Comparison of ENCODE assay signal across 15 cellular contexts in genomic region chr11:65356394-65356972, GRCh38. TPM values are rescaled to one million over a fixed set of nuclear protein-coding genes. Genes with fewer than 3 reads are reported as not detected.
DNase-seq lines count a peak whose midpoint lies in the region; ATAC-seq and TF ChIP-seq lines count a peak whose summit lies in the region.
"Had no signal": no experiment of that assay in that cellular context is flagged by ENCODE, and none has a peak within 500 bp of the region (broad histone marks: within the 10 kb centered on the region; RNA-seq: fewer than 3 reads in every experiment).

No MANE protein-coding gene starts in this region.

- peaks cover 16% of the 10 kb centered on the region for H3K36me3 Mint-ChIP-seq in GM23338 (ENCODE audit: low read depth)
- H3K36me3 Mint-ChIP-seq in natural killer cell treated with Interleukin-12 subunit alpha and Interleukin-12 subunit beta and Interleukin-15 and Interleukin-18, amount 100 ng/mL, for 72 hours: peaks cover 5% of the 10 kb centered on the region

- H3K36me3 ChIP-seq in BLaER1 (peaks cover 20% of the 10 kb centered on the region), GM23338 (ENCODE audit: insufficient read depth) (no peaks in the 10 kb centered on the region; the same call in 1 of the 2 replicates)

- H3F3A ChIP-seq in GM23338 (replicated peaks; ENCODE audit: low read depth): peaks cover 10% of the 10 kb centered on the region

- H3K27ac Mint-ChIP-seq in GM23338: no peak overlapping the region
- no peak overlapping the region for H3K27ac Mint-ChIP-seq in natural killer cell treated with Interleukin-12 subunit alpha and Interleukin-12 subunit beta and Interleukin-15 and Interleukin-18, amount 100 ng/mL, for 72 hours

- H3K9me2 ChIP-seq in GM23338 (ENCODE audit: insufficient read depth): no peaks in the 10 kb centered on the region

- no peak overlapping the region for H3K27ac ChIP-seq in BLaER1
- no peak overlapping the region for H3K27ac ChIP-seq in GM23338 (ENCODE audit: low read depth)
- H3K27ac ChIP-seq: C4-2B, esophagus squamous epithelium had no signal

- H4K20me1 ChIP-seq in BLaER1: peaks cover 22% of the 10 kb centered on the region
- no peaks in the 10 kb centered on the region for H4K20me1 ChIP-seq in GM23338 (replicated peaks; ENCODE audit: insufficient read depth)

- H3K4me1 ChIP-seq in BLaER1 (peaks cover 23% of the 10 kb centered on the region), GM23338 (ENCODE audit: insufficient read depth) (peaks cover 6% of the 10 kb centered on the region; the same call in 1 of the 2 replicates)

- no peaks in the 10 kb centered on the region for H3K79me2 ChIP-seq in GM23338 (replicated peaks; ENCODE audit: insufficient read depth)

- H3K27me3 ChIP-seq in BLaER1 (no peaks in the 10 kb centered on the region), GM23338 (ENCODE audit: insufficient read depth) (peaks cover 31% of the 10 kb centered on the region)

- H3K4me2 ChIP-seq in BLaER1: peak overlapping the region; percentile 95; the same call in 1 of the 2 replicates
- H3K4me2 ChIP-seq in GM23338: peak overlapping the region; percentile 99

- H3K4me3 ChIP-seq in BLaER1 (no peak overlapping the region), GM23338 (peak overlapping the region; percentile 92)
- H3K4me3 ChIP-seq: HAP-1 had no signal

- ATAC-seq in GM23338: no peak
- ATAC-seq in natural killer cell treated with Interleukin-12 subunit alpha and Interleukin-12 subunit beta and Interleukin-15 and Interleukin-18, amount 100 ng/mL, for 72 hours: no peak

- peak overlapping the region; percentile 98 for H2AFZ ChIP-seq in GM23338

- H3K9me3 ChIP-seq in BLaER1: no peaks in the 10 kb centered on the region
- H3K9me3 ChIP-seq: esophagus squamous epithelium, HAP-1 had no signal

- H3K4me1 Mint-ChIP-seq in GM23338: peaks cover 16% of the 10 kb centered on the region
- peaks cover 14 to 18% of the 10 kb centered on the region in 2 donors for H3K4me1 Mint-ChIP-seq in natural killer cell treated with Interleukin-12 subunit alpha and Interleukin-12 subunit beta and Interleukin-15 and Interleukin-18, amount 100 ng/mL, for 72 hours (ENCODE audit: low read depth in 2 of 2)

- peak overlapping the region; percentile 84; the same call in 2 of the 3 replicates for H3K4me3 Mint-ChIP-seq in GM23338
- peak overlapping the region; percentile 71 for H3K4me3 Mint-ChIP-seq in natural killer cell treated with Interleukin-12 subunit alpha and Interleukin-12 subunit beta and Interleukin-15 and Interleukin-18, amount 100 ng/mL, for 72 hours

- TF ChIP-seq CTCF in GM23338 (conservative IDR thresholded peaks at IDR 0.05; ENCODE audit: low read depth in 2 of 2): no peak

- DNase-seq in GM23338 (ENCODE audit: low spot score): no peak
- DNase-seq in cerebellar cortex (ENCODE audit: low spot score): peak; percentile 90
- DNase-seq in natural killer cell treated with Interleukin-12 subunit alpha and Interleukin-12 subunit beta and Interleukin-15 and Interleukin-18, amount 100 ng/mL, for 72 hours (ENCODE audit: low spot score): no peak
- DNase-seq in NCI-H2107 treated with DMSO at 0.1 percent for 48 hours (lab: John Stamatoyannopoulos, UW; ENCODE audit: unreplicated experiment): no peak
- no peak for DNase-seq in NCI-H1694 (lab: John Stamatoyannopoulos, UW)
- DNase-seq in kidney glomerular epithelial cell (lab: John Stamatoyannopoulos, UW): no peak
- no peak for DNase-seq in NCI-H2227 treated with DMSO at 0.1 percent for 48 hours (lab: John Stamatoyannopoulos, UW)
- DNase-seq: activated CD4-positive, alpha-beta T cell treated with anti-CD3 and anti-CD28 coated beads for 1 hour; activated naive CD4-positive, alpha-beta T cell; esophagus squamous epithelium; GDM1; NCI-H226 had no signal

- no peak overlapping the region for H3K9ac ChIP-seq in BLaER1

- H3K9me3 Mint-ChIP-seq in GM23338: no peaks in the 10 kb centered on the region
- no peaks in the 10 kb centered on the region for H3K9me3 Mint-ChIP-seq in natural killer cell treated with Interleukin-12 subunit alpha and Interleukin-12 subunit beta and Interleukin-15 and Interleukin-18, amount 100 ng/mL, for 72 hours

- peaks cover 37% of the 10 kb centered on the region for H3K27me3 Mint-ChIP-seq in GM23338 (ENCODE audit: insufficient read depth, low read depth, poor library complexity)
- no peaks in the 10 kb centered on the region for H3K27me3 Mint-ChIP-seq in natural killer cell treated with Interleukin-12 subunit alpha and Interleukin-12 subunit beta and Interleukin-15 and Interleukin-18, amount 100 ng/mL, for 72 hours

TF ChIP-seq in GM23338, 12 proteins besides CTCF, POLR2A, EP300 and RAD21 (continues in another document):
- TF ChIP-seq ZNF114 (CRISPR knock-in tag; IDR thresholded peaks at IDR 0.05) (no peak), EZH2phosphoT487 (IDR thresholded peaks at IDR 0.05; ENCODE audit: unreplicated experiment) (no peak), STAT1 (IDR thresholded peaks at IDR 0.05; ENCODE audit: unreplicated experiment) (no peak), NANOG (IDR thresholded peaks at IDR 0.05; ENCODE audit: borderline replicate concordance) (no peak)
- TF ChIP-seq, protein P1, sequence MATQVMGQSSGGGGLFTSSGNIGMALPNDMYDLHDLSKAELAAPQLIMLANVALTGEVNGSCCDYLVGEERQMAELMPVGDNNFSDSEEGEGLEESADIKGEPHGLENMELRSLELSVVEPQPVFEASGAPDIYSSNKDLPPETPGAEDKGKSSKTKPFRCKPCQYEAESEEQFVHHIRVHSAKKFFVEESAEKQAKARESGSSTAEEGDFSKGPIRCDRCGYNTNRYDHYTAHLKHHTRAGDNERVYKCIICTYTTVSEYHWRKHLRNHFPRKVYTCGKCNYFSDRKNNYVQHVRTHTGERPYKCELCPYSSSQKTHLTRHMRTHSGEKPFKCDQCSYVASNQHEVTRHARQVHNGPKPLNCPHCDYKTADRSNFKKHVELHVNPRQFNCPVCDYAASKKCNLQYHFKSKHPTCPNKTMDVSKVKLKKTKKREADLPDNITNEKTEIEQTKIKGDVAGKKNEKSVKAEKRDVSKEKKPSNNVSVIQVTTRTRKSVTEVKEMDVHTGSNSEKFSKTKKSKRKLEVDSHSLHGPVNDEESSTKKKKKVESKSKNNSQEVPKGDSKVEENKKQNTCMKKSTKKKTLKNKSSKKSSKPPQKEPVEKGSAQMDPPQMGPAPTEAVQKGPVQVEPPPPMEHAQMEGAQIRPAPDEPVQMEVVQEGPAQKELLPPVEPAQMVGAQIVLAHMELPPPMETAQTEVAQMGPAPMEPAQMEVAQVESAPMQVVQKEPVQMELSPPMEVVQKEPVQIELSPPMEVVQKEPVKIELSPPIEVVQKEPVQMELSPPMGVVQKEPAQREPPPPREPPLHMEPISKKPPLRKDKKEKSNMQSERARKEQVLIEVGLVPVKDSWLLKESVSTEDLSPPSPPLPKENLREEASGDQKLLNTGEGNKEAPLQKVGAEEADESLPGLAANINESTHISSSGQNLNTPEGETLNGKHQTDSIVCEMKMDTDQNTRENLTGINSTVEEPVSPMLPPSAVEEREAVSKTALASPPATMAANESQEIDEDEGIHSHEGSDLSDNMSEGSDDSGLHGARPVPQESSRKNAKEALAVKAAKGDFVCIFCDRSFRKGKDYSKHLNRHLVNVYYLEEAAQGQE (IDR thresholded peaks at IDR 0.05; ENCODE audit: unreplicated experiment): no peak
- TF ChIP-seq, protein P2, sequence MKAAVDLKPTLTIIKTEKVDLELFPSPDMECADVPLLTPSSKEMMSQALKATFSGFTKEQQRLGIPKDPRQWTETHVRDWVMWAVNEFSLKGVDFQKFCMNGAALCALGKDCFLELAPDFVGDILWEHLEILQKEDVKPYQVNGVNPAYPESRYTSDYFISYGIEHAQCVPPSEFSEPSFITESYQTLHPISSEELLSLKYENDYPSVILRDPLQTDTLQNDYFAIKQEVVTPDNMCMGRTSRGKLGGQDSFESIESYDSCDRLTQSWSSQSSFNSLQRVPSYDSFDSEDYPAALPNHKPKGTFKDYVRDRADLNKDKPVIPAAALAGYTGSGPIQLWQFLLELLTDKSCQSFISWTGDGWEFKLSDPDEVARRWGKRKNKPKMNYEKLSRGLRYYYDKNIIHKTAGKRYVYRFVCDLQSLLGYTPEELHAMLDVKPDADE (IDR thresholded peaks at IDR 0.05): no peak

RNA-seq across cellular contexts. Expression of gene TIGD3, which starts 1.9 kb away (rescaled TPM):
- total RNA-seq in GM23338 (2014; rRNA removed; shearing (Covaris generic)): 3.0 and 3.5 TPM in 2 replicates
- polyA plus RNA-seq in GM23338 (2016; fragmentation: Nextera tagmentation; extraction: Ambion mirVana): 1.2 and 1.5 TPM in 2 replicates
- total RNA-seq in natural killer cell treated with Interleukin-12 subunit alpha and Interleukin-12 subunit beta and Interleukin-15 and Interleukin-18, amount 100 ng/mL, for 72 hours: 1 to 10 TPM in 1 of 2 donors, under 1 TPM in 1; 0.59 to 1.3 TPM

RNA-seq across cellular contexts. Expression of gene DPF2, which starts 22.8 kb away (rescaled TPM):
- total RNA-seq in GM23338 (2014; rRNA removed; shearing (Covaris generic)): 54.1 and 59.0 TPM in 2 replicates
- 64.3 and 66.4 TPM in 2 replicates for polyA plus RNA-seq in GM23338 (2016; fragmentation: Nextera tagmentation; extraction: Ambion mirVana)
- 10 to 100 TPM; 61.8 to 82.5 TPM for total RNA-seq in natural killer cell treated with Interleukin-12 subunit alpha and Interleukin-12 subunit beta and Interleukin-15 and Interleukin-18, amount 100 ng/mL, for 72 hours

RNA-seq across cellular contexts. Expression of gene SLC25A45, which starts 26.0 kb away (rescaled TPM):
- total RNA-seq in GM23338 (2014; rRNA removed; shearing (Covaris generic)): 0.10 and 0.35 TPM in 2 replicates
- 0.74 and 0.89 TPM in 2 replicates for polyA plus RNA-seq in GM23338 (2016; fragmentation: Nextera tagmentation; extraction: Ambion mirVana)
- total RNA-seq in natural killer cell treated with Interleukin-12 subunit alpha and Interleukin-12 subunit beta and Interleukin-15 and Interleukin-18, amount 100 ng/mL, for 72 hours: 10 to 100 TPM; 10.8 to 12.6 TPM

RNA-seq across cellular contexts. Expression of gene FRMD8, which starts 30.0 kb away (rescaled TPM):
- total RNA-seq in GM23338 (2014; rRNA removed; shearing (Covaris generic)): 35.4 and 41.4 TPM in 2 replicates
- polyA plus RNA-seq in GM23338 (2016; fragmentation: Nextera tagmentation; extraction: Ambion mirVana): 6.2 and 7.0 TPM in 2 replicates
- 10 to 100 TPM; 50.5 to 68.4 TPM for total RNA-seq in natural killer cell treated with Interleukin-12 subunit alpha and Interleukin-12 subunit beta and Interleukin-15 and Interleukin-18, amount 100 ng/mL, for 72 hours

RNA-seq across cellular contexts. Expression of gene CDC42EP2, which starts 41.8 kb away (rescaled TPM):
- total RNA-seq in GM23338 (2014; rRNA removed; shearing (Covaris generic)): 17.7 and 19.0 TPM in 2 replicates
- polyA plus RNA-seq in GM23338 (2016; fragmentation: Nextera tagmentation; extraction: Ambion mirVana): 16.1 and 18.2 TPM in 2 replicates
- 1 to 10 TPM in 1 of 2 donors, not detected in 1; 1.7 TPM for total RNA-seq in natural killer cell treated with Interleukin-12 subunit alpha and Interleukin-12 subunit beta and Interleukin-15 and Interleukin-18, amount 100 ng/mL, for 72 hours
